1 cellular context compared by ENCODE assay signal in genomic region chr3:67601385-67601784, GRCh38.
TF ChIP-seq lines count a peak whose summit lies in the region.

No MANE protein-coding gene starts in this region.

TF ChIP-seq in HEK293, 187 proteins besides CTCF, POLR2A, EP300 and RAD21 (continued from another document):
- peak; percentile 60; the same call in 1 of the 2 replicates for TF ChIP-seq PRDM6 (tag by site-specific recombination; IDR thresholded peaks at IDR 0.05)
